18 cellular contexts compared by ENCODE assay signal in the genomic region with DNA sequence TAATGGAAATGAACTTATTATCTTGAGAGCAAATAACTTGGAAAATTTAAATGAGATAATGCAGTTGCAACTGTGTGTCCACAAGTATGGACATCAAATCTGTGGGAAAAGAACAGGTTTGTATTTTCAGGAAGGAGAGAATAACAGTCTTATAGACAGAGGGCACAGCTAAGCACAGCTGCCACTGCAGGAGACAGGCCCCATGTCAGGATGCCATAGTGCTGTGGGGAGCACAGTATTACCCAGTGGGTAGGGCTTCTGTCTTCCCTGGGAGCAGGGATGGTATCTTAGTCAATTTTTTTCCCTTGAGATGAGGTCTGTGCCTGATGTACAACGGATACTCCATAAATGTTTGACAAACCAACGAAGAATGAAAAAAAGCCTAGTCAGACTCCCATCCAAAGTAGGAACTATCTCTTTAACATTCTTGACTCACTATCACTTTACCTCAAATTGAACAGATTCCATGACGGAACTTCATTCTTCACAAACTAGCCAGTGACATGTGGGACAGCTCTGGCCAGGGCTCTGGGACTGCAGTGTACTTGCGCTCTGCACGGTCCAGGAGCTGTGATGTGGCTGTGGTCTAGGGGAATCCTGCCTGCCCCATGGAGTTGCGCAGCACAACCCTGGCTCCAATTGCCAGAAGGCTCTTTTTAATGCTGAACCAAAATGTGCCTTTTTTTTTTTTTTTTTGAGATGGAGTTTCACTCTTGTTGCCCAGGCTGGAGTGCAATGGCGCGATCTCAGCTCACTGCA. TPM values are rescaled to one million over a fixed set of nuclear protein-coding genes. Genes with fewer than 3 reads are reported as not detected.
DNase-seq lines count a peak whose midpoint lies in the region; ATAC-seq, FAIRE-seq and TF ChIP-seq lines count a peak whose summit lies in the region.
"Had no signal": no experiment of that assay in that cellular context is flagged by ENCODE, and none has a peak within 500 bp of the region (broad histone marks: within the 10 kb centered on the region; RNA-seq: fewer than 3 reads in every experiment).

No MANE protein-coding gene starts in this region.

- TF ChIP-seq POLR2A in breast epithelium (IDR thresholded peaks at IDR 0.05), result no peak
- no peak for TF ChIP-seq POLR2A in HepG2 (IDR thresholded peaks at IDR 0.05; ENCODE audit: insufficient read depth in 1 of 2, low read depth in 2 of 2, low read length in 2 of 2)

- no peak overlapping the region for H3K27ac ChIP-seq in breast epithelium
- no peak overlapping the region for H3K27ac ChIP-seq in HepG2 (ENCODE audit: extremely low read length, insufficient read depth, low read length)
- H3K27ac ChIP-seq: GM23248, KMS-11, SJCRH30 had no signal

- H3K27me3 ChIP-seq in breast epithelium (no peaks in the 10 kb centered on the region), HepG2 (ENCODE audit: control insufficient read depth in 1 of 2, insufficient read depth in 2 of 2, low read length in 2 of 2) (no peaks in the 10 kb centered on the region)
- H3K27me3 ChIP-seq: SJCRH30 had no signal

- TSS peak; percentile 15 for BruUV-seq in MCF 10A (replicated peaks; lab: Mats Ljungman, UMichigan)
- TSS peak; percentile 39 for BruUV-seq in HepG2 (replicated peaks; lab: Mats Ljungman, UMichigan)

- H2AFZ ChIP-seq in HepG2 (ENCODE audit: low read length), result no peak overlapping the region
- H2AFZ ChIP-seq: GM23248 had no signal

- H3K4me3 Mint-ChIP-seq in MCF 10A (ENCODE audit: unreplicated experiment) (no peak overlapping the region), T-helper 17 cell (no peak overlapping the region)
- H3K4me3 Mint-ChIP-seq: CD4-positive, alpha-beta memory T cell had no signal

- DNase-seq in MCF 10A (ENCODE audit: unreplicated experiment) (no peak), breast epithelium (ENCODE audit: low spot score in 2 of 2) (no peak), T-helper 17 cell (no peak), HepG2 (ENCODE audit: low spot score) (no peak), GM20000 (ENCODE audit: low spot score) (no peak), NCI-H146 treated with DMSO at 0.1 percent for 48 hours (lab: John Stamatoyannopoulos, UW; ENCODE audit: unreplicated experiment) (no peak)
- DNase-seq: CD4-positive, alpha-beta memory T cell; GM23248; HCEC 1CT; NCI-H1417 treated with DMSO at 0.1 percent for 48 hours; NCI-H1930; NCI-H226; NCI-H524; NCI-H82; SJCRH30 had no signal

- H3K36me3 Mint-ChIP-seq in MCF 10A (ENCODE audit: insufficient read depth, unreplicated experiment), result no peaks in the 10 kb centered on the region
- H3K36me3 Mint-ChIP-seq in T-helper 17 cell (ENCODE audit: low read depth), result peaks cover 4% of the 10 kb centered on the region

- H3K4me2 ChIP-seq in HepG2 (ENCODE audit: low read depth, low read length), result no peak overlapping the region
- H3K4me2 ChIP-seq: KMS-11 had no signal

- H3K27me3 Mint-ChIP-seq in MCF 10A (ENCODE audit: insufficient read depth, unreplicated experiment), result no peaks in the 10 kb centered on the region
- H3K27me3 Mint-ChIP-seq in T-helper 17 cell, result no peaks in the 10 kb centered on the region
- H3K27me3 Mint-ChIP-seq: CD4-positive, alpha-beta memory T cell had no signal

- H3K9me3 Mint-ChIP-seq in MCF 10A (ENCODE audit: unreplicated experiment), result no peaks in the 10 kb centered on the region

- intact Hi-C loops in MCF 10A (cut with micrococcal nuclease), result no loop called here
- intact Hi-C loops in breast epithelium (cut with DNase I; ENCODE audit: low total_unique reads), result no loop called here
- intact Hi-C loops in HepG2 (cut with micrococcal nuclease; ENCODE audit: unreplicated experiment), result no loop called here

- no peaks in the 10 kb centered on the region for H3K4me1 ChIP-seq in breast epithelium
- no peaks in the 10 kb centered on the region for H3K4me1 ChIP-seq in HepG2 (ENCODE audit: insufficient read depth, low read length)
- H3K4me1 ChIP-seq: SJCRH30 had no signal

- no peak for FAIRE-seq in HepG2 (lab: Jason Lieb, UNC)

- in situ Hi-C loops in HepG2 (cut with HindIII; ENCODE audit: extremely low pct_ligation_motif_present, low pct_unique_long_range_greater_than_20kb), result no loop called here

- no peak overlapping the region for H3K9ac ChIP-seq in HepG2 (ENCODE audit: insufficient read depth, low read depth, low read length)
- H3K9ac ChIP-seq: GM23248, KMS-11 had no signal

- H3K27ac Mint-ChIP-seq in MCF 10A (ENCODE audit: low read depth, unreplicated experiment) (no peak overlapping the region), T-helper 17 cell (peak overlapping the region; percentile 62)

- no peak for TF ChIP-seq CTCF in MCF 10A (IDR thresholded peaks at IDR 0.05; ENCODE audit: unreplicated experiment)
- no peak for TF ChIP-seq CTCF in breast epithelium (IDR thresholded peaks at IDR 0.05)
- TF ChIP-seq CTCF in HepG2 (CRISPR knock-in tag; IDR thresholded peaks at IDR 0.05), result no peak
- no peak for TF ChIP-seq CTCF in GM20000 (IDR thresholded peaks at IDR 0.05; ENCODE audit: extremely low read depth, missing control alignments)

- H3K79me2 ChIP-seq in HepG2 (ENCODE audit: insufficient read depth, low read length), result no peaks in the 10 kb centered on the region

- CTCF ChIA-PET in MCF 10A (lab: Yijun Ruan, JAX) (interaction anchor here (0.7 kb wide), 1 partner anchor 20 kb away, joined by 4 read pairs; no protein-coding TSS in a partner anchor), HepG2 (lab: Yijun Ruan, JAX; ENCODE audit: low intra/inter-chr PET ratio, low total read pairs) (no interaction called here)

- POLR2A ChIA-PET in MCF 10A (lab: Yijun Ruan, JAX), result interaction anchor here (1.1 kb wide), 1 partner anchor 32 kb away, joined by 4 read pairs; no protein-coding TSS in a partner anchor
- POLR2A ChIA-PET in HepG2 (lab: Yijun Ruan, JAX), result no interaction called here

- TF ChIP-seq EP300 in HepG2 (IDR thresholded peaks at IDR 0.05; ENCODE audit: low read depth in 2 of 2, low read length in 2 of 2), result no peak
- TF ChIP-seq EP300 in HepG2 (CRISPR knock-in tag; IDR thresholded peaks at IDR 0.05; ENCODE audit: borderline replicate concordance), result no peak

- no peak for ATAC-seq in T-helper 17 cell
- no peak for ATAC-seq in HepG2
- ATAC-seq in HG03045 (IDR thresholded peaks at IDR 0.05; ENCODE audit: unreplicated experiment), result no peak
- ATAC-seq in GM21717 (IDR thresholded peaks at IDR 0.05; ENCODE audit: unreplicated experiment), result no peak

- H3K36me3 ChIP-seq in breast epithelium (no peaks in the 10 kb centered on the region), HepG2 (replicated peaks in 1 of 2; ENCODE audit: control insufficient read depth in 1 of 2, insufficient read depth in 2 of 2, low read length in 2 of 2) (no peaks in the 10 kb centered on the region)

- H3K4me3 ChIP-seq in breast epithelium (no peak overlapping the region), HepG2 (replicated peaks in 1 of 3; ENCODE audit: insufficient read depth in 1 of 3, low read depth in 2 of 3, low read length in 3 of 3) (no peak overlapping the region)
- H3K4me3 ChIP-seq: GM23248, SJCRH30 had no signal

- TF ChIP-seq RAD21 in HepG2 (CRISPR knock-in tag; IDR thresholded peaks at IDR 0.05), result no peak

- 93% methylated on average over 8 of the region's 8 CpGs for WGBS in HepG2 (ENCODE audit: low lambda C conversion rate)

- no peaks in the 10 kb centered on the region for H3K9me3 ChIP-seq in breast epithelium
- H3K9me3 ChIP-seq in T-helper 17 cell (ENCODE audit: control insufficient read depth, low read length, poor library complexity, severe bottlenecking), result no peaks in the 10 kb centered on the region
- H3K9me3 ChIP-seq in HepG2 (ENCODE audit: low read length), result no peaks in the 10 kb centered on the region
- H3K9me3 ChIP-seq: SJCRH30 had no signal

- H4K20me1 ChIP-seq in HepG2 (ENCODE audit: insufficient read depth, low read length), result no peaks in the 10 kb centered on the region

- H3K4me1 Mint-ChIP-seq in MCF 10A (ENCODE audit: insufficient read depth, unreplicated experiment) (no peaks in the 10 kb centered on the region), T-helper 17 cell (peaks cover 2% of the 10 kb centered on the region)

TF ChIP-seq in HepG2, 621 proteins besides CTCF, POLR2A, EP300 and RAD21 (continues in another document):
- TF ChIP-seq TCF12 (IDR thresholded peaks at IDR 0.05) (no peak), TCF12 (CRISPR knock-in tag; IDR thresholded peaks at IDR 0.05) (no peak), ZNF30 (CRISPR knock-in tag; IDR thresholded peaks at IDR 0.05) (no peak)

RNA-seq across cellular contexts. Expression of a gene that starts 48.3 kb away (rescaled TPM):
- 15.5 and 23.8 TPM in 2 replicates for total RNA-seq in MCF 10A (2022)
- total RNA-seq in breast epithelium, result 10 to 100 TPM; 42.9 to 57.0 (median 49.8) TPM
- 10 to 100 TPM; 46.8 to 47.8 TPM for total RNA-seq in T-helper 17 cell
- 19.1 and 29.0 TPM in 2 replicates for total RNA-seq in HepG2 (2016; rRNA removed; fragmentation: Illumina TruSeq; extraction: Trizol)
- total RNA-seq in HepG2 (2016; cell fraction: cytosol; rRNA removed; fragmentation: Illumina TruSeq; extraction: Trizol; ENCODE audit: low read depth), result 1.6 and 2.3 TPM in 2 replicates
- 18.9 and 31.1 TPM in 2 replicates for total RNA-seq in HepG2 (2016; cell fraction: insoluble cytoplasmic fraction; rRNA removed; fragmentation: Illumina TruSeq; extraction: Trizol)
- total RNA-seq in HepG2 (2016; cell fraction: membrane; rRNA removed; fragmentation: Illumina TruSeq; extraction: Trizol), result 3.5 and 4.4 TPM in 2 replicates
- total RNA-seq in HepG2 (2016; cell fraction: nucleus; rRNA removed; fragmentation: Illumina TruSeq; extraction: Trizol), result 20.2 and 22.3 TPM in 2 replicates
- 9.0 and 11.8 TPM in 2 replicates for polyA plus RNA-seq in HepG2 (2011; rRNA removed)
- 4.3 and 7.9 TPM in 2 replicates for polyA plus RNA-seq in HepG2 (2011; cell fraction: cytosol; rRNA removed)
- 9.8 and 15.0 TPM in 2 replicates for polyA plus RNA-seq in HepG2 (2011; cell fraction: nucleus; rRNA removed)
- polyA plus RNA-seq in HepG2 (2012), result 4.6 and 5.2 TPM in 2 replicates
- 0.84 and 1.1 TPM in 2 replicates for polyA plus RNA-seq in HepG2 (2016; cell fraction: cytosol; fragmentation: Illumina TruSeq; extraction: Trizol; ENCODE audit: low read depth)
- polyA plus RNA-seq in HepG2 (2016; cell fraction: insoluble cytoplasmic fraction; fragmentation: Illumina TruSeq; extraction: Trizol; ENCODE audit: low read depth), result 12.0 and 13.5 TPM in 2 replicates
- polyA plus RNA-seq in HepG2 (2016; cell fraction: membrane; fragmentation: Illumina TruSeq; extraction: Trizol; ENCODE audit: low read depth), result 1.2 and 1.3 TPM in 2 replicates
- polyA plus RNA-seq in HepG2 (2016; cell fraction: nucleus; fragmentation: Illumina TruSeq; extraction: Trizol; ENCODE audit: insufficient read depth, low read depth), result 18.1 and 19.5 TPM in 2 replicates
- polyA minus RNA-seq in HepG2 (2011; rRNA and poly(A)+ RNA removed; ENCODE audit: low replicate concordance), result 11.0 and 43.0 TPM in 2 replicates
- 8.9 and 14.8 TPM in 2 replicates for polyA minus RNA-seq in HepG2 (2011; cell fraction: cytosol; rRNA and poly(A)+ RNA removed)
- 35.8 and 42.8 TPM in 2 replicates for polyA minus RNA-seq in HepG2 (2011; cell fraction: nucleus; rRNA and poly(A)+ RNA removed)
